15 cellular contexts compared by ENCODE assay signal in genomic region chr1:19204665-19205266, GRCh38. TPM values are rescaled to one million over a fixed set of nuclear protein-coding genes. Genes with fewer than 3 reads are reported as not detected.
DNase-seq lines count a peak whose midpoint lies in the region; ATAC-seq and TF ChIP-seq lines count a peak whose summit lies in the region.
"Had no signal": no experiment of that assay in that cellular context is flagged by ENCODE, and none has a peak within 500 bp of the region (broad histone marks: within the 10 kb centered on the region; RNA-seq: fewer than 3 reads in every experiment).

No MANE protein-coding gene starts in this region.

- 68 to 80% methylated on average over 5 of the region's 5 CpGs for WGBS in gastroesophageal sphincter (ENCODE audit: low coverage in 1 of 2), 2 donors
- WGBS in heart right ventricle, 2 donors = 85 to 89% methylated on average over 5 of the region's 5 CpGs

- H3K27ac ChIP-seq in gastroesophageal sphincter = peak overlapping the region in 3 of 4 donors; percentile 31 to 99 (median 95)
- H3K27ac ChIP-seq in heart right ventricle = peak overlapping the region in 2 of 10 donors; percentile 22 to 33
- H3K27ac ChIP-seq: brain microvascular endothelial cell, lower lobe of right lung, upper lobe of right lung, WERI-Rb-1 had no signal

- TF ChIP-seq CTCF in gastroesophageal sphincter (IDR thresholded peaks at IDR 0.05) (no peak), heart right ventricle (IDR thresholded peaks at IDR 0.05) (no peak)

- no peak for TF ChIP-seq POLR2A in gastroesophageal sphincter (IDR thresholded peaks at IDR 0.05)

- no peak for TF ChIP-seq EP300 in gastroesophageal sphincter (IDR thresholded peaks at IDR 0.05)

- peaks cover 0 to 19% of the 10 kb centered on the region in 2 donors for H3K36me3 ChIP-seq in gastroesophageal sphincter
- H3K36me3 ChIP-seq in heart right ventricle = peaks cover 0 to 29% (median 5%) of the 10 kb centered on the region in 9 donors

- H3K27me3 Mint-ChIP-seq in activated naive CD4-positive, alpha-beta T cell treated with anti-CD3 and anti-CD28 coated beads, Interleukin-2, amount 50 U/mL, for 24 hours = no peaks in the 10 kb centered on the region
- no peaks in the 10 kb centered on the region for H3K27me3 Mint-ChIP-seq in activated naive CD8-positive, alpha-beta T cell treated with anti-CD3 and anti-CD28 coated beads, Interleukin-2, amount 50 U/mL, for 24 hours
- H3K27me3 Mint-ChIP-seq in naive thymus-derived CD8-positive, alpha-beta T cell = no peaks in the 10 kb centered on the region

- H3K27ac Mint-ChIP-seq in activated naive CD4-positive, alpha-beta T cell treated with anti-CD3 and anti-CD28 coated beads, Interleukin-2, amount 50 U/mL, for 24 hours = no peak overlapping the region
- H3K27ac Mint-ChIP-seq in activated naive CD8-positive, alpha-beta T cell treated with anti-CD3 and anti-CD28 coated beads, Interleukin-2, amount 50 U/mL, for 24 hours = peak overlapping the region; percentile 71
- peak overlapping the region in 2 of 10 donors; percentile 4 to 61 for H3K27ac Mint-ChIP-seq in naive thymus-derived CD8-positive, alpha-beta T cell

- peaks cover 77% of the 10 kb centered on the region for H3K4me1 Mint-ChIP-seq in activated naive CD4-positive, alpha-beta T cell treated with anti-CD3 and anti-CD28 coated beads, Interleukin-2, amount 50 U/mL, for 24 hours
- peaks cover 77% of the 10 kb centered on the region for H3K4me1 Mint-ChIP-seq in activated naive CD8-positive, alpha-beta T cell treated with anti-CD3 and anti-CD28 coated beads, Interleukin-2, amount 50 U/mL, for 24 hours
- H3K4me1 Mint-ChIP-seq in naive thymus-derived CD8-positive, alpha-beta T cell = peaks cover 31 to 74% (median 72%) of the 10 kb centered on the region in 4 donors

- peaks cover 4% of the 10 kb centered on the region for H3K36me3 Mint-ChIP-seq in activated naive CD4-positive, alpha-beta T cell treated with anti-CD3 and anti-CD28 coated beads, Interleukin-2, amount 50 U/mL, for 24 hours
- peaks cover 37% of the 10 kb centered on the region for H3K36me3 Mint-ChIP-seq in activated naive CD8-positive, alpha-beta T cell treated with anti-CD3 and anti-CD28 coated beads, Interleukin-2, amount 50 U/mL, for 24 hours (ENCODE audit: low read depth)
- H3K36me3 Mint-ChIP-seq in naive thymus-derived CD8-positive, alpha-beta T cell = peaks cover 0 to 41% (median 0%) of the 10 kb centered on the region in 3 donors

- H3K4me3 Mint-ChIP-seq in activated naive CD4-positive, alpha-beta T cell treated with anti-CD3 and anti-CD28 coated beads, Interleukin-2, amount 50 U/mL, for 24 hours = peak overlapping the region; percentile 28
- H3K4me3 Mint-ChIP-seq in activated naive CD8-positive, alpha-beta T cell treated with anti-CD3 and anti-CD28 coated beads, Interleukin-2, amount 50 U/mL, for 24 hours = peak overlapping the region; percentile 58
- H3K4me3 Mint-ChIP-seq in naive thymus-derived CD8-positive, alpha-beta T cell = peak overlapping the region in 2 of 10 donors; percentile 5 to 19
- H3K4me3 Mint-ChIP-seq: activated T-cell treated with anti-CD3 and anti-CD28 coated beads, Interleukin-2, amount 50 U/mL, for 4 hours had no signal

- no peaks in the 10 kb centered on the region for H3K9me3 Mint-ChIP-seq in activated naive CD4-positive, alpha-beta T cell treated with anti-CD3 and anti-CD28 coated beads, Interleukin-2, amount 50 U/mL, for 24 hours
- H3K9me3 Mint-ChIP-seq in activated naive CD8-positive, alpha-beta T cell treated with anti-CD3 and anti-CD28 coated beads, Interleukin-2, amount 50 U/mL, for 24 hours = no peaks in the 10 kb centered on the region
- no peaks in the 10 kb centered on the region for H3K9me3 Mint-ChIP-seq in naive thymus-derived CD8-positive, alpha-beta T cell
- H3K9me3 Mint-ChIP-seq: activated T-cell treated with anti-CD3 and anti-CD28 coated beads, Interleukin-2, amount 50 U/mL, for 4 hours had no signal

- H3K9me3 ChIP-seq in gastroesophageal sphincter = no peaks in the 10 kb centered on the region
- no peaks in the 10 kb centered on the region for H3K9me3 ChIP-seq in heart right ventricle
- H3K9me3 ChIP-seq: lower lobe of right lung, upper lobe of right lung had no signal

- H3K27me3 ChIP-seq in gastroesophageal sphincter (no peaks in the 10 kb centered on the region), heart right ventricle (no peaks in the 10 kb centered on the region)
- H3K27me3 ChIP-seq: brain microvascular endothelial cell, upper lobe of right lung had no signal

- DNase-seq in activated naive CD4-positive, alpha-beta T cell (lab: John Stamatoyannopoulos, UW) = no peak
- no peak for DNase-seq in activated naive CD8-positive, alpha-beta T cell treated with anti-CD3 and anti-CD28 coated beads, Interleukin-2, amount 50 U/mL, for 24 hours
- DNase-seq in heart right ventricle = no peak
- DNase-seq in naive thymus-derived CD8-positive, alpha-beta T cell = no peak
- no peak for DNase-seq in C1 segment of cervical spinal cord (lab: John Stamatoyannopoulos, UW)
- DNase-seq: activated T-cell treated with anti-CD3 and anti-CD28 coated beads, Interleukin-2, amount 50 U/mL, for 4 hours; brain microvascular endothelial cell; DMS79; lower lobe of right lung; NCI-H510A treated with DMSO at 0.1 percent for 48 hours; upper lobe of right lung; WERI-Rb-1 had no signal

- no peak for ATAC-seq in activated naive CD8-positive, alpha-beta T cell treated with anti-CD3 and anti-CD28 coated beads, Interleukin-2, amount 50 U/mL, for 24 hours
- no peak for ATAC-seq in gastroesophageal sphincter
- no peak for ATAC-seq in heart right ventricle
- ATAC-seq in naive thymus-derived CD8-positive, alpha-beta T cell = no peak
- ATAC-seq in HG02763 (IDR thresholded peaks at IDR 0.05; ENCODE audit: unreplicated experiment) = no peak
- ATAC-seq: activated T-cell treated with anti-CD3 and anti-CD28 coated beads, Interleukin-2, amount 50 U/mL, for 4 hours; lower lobe of right lung; upper lobe of right lung had no signal

- no peak overlapping the region for H3K4me3 ChIP-seq in gastroesophageal sphincter
- no peak overlapping the region for H3K4me3 ChIP-seq in heart right ventricle
- H3K4me3 ChIP-seq: lower lobe of right lung, upper lobe of right lung had no signal

- intact Hi-C loops in heart right ventricle (cut with DNase I) = no loop called here

- peaks cover 14 to 97% (median 50%) of the 10 kb centered on the region in 3 donors for H3K4me1 ChIP-seq in gastroesophageal sphincter
- peaks cover 12 to 95% (median 78%) of the 10 kb centered on the region in 9 donors for H3K4me1 ChIP-seq in heart right ventricle

- POLR2A ChIA-PET in naive thymus-derived CD8-positive, alpha-beta T cell (lab: Charles Lee) = no interaction called here

RNA-seq across cellular contexts. Expression of gene UBR4, which starts 5.3 kb away (rescaled TPM):
- total RNA-seq in gastroesophageal sphincter (100 to 1,000 TPM in 3 of 4 donors, 10 to 100 TPM in 1; 79.3 to 200 (median 191) TPM), heart right ventricle (100 to 1,000 TPM in 2 of 10 donors, 10 to 100 TPM in 8; 60.0 to 115 (median 90.6) TPM)
- polyA plus RNA-seq in heart right ventricle = 10 to 100 TPM; 74.1 to 97.9 TPM
- total RNA-seq in naive thymus-derived CD8-positive, alpha-beta T cell = 100 to 1,000 TPM; 147 to 156 TPM
- 10 to 100 TPM; 10.2 to 23.0 (median 17.0) TPM for polyA plus RNA-seq in naive thymus-derived CD8-positive, alpha-beta T cell

RNA-seq across cellular contexts. Expression of gene EMC1, which starts 46.6 kb away (rescaled TPM):
- 10 to 100 TPM; 21.8 to 39.8 (median 30.6) TPM for total RNA-seq in gastroesophageal sphincter
- total RNA-seq in heart right ventricle = 10 to 100 TPM; 23.6 to 33.2 (median 27.6) TPM
- 10 to 100 TPM; 14.9 to 15.7 TPM for polyA plus RNA-seq in heart right ventricle
- 10 to 100 TPM; 37.9 to 38.9 TPM for total RNA-seq in naive thymus-derived CD8-positive, alpha-beta T cell
- 10 to 100 TPM; 16.1 to 22.4 (median 21.0) TPM for polyA plus RNA-seq in naive thymus-derived CD8-positive, alpha-beta T cell

RNA-seq across cellular contexts. Expression of gene MRTO4, which starts 46.8 kb away (rescaled TPM):
- total RNA-seq in gastroesophageal sphincter (10 to 100 TPM; 12.5 to 28.5 (median 19.7) TPM), heart right ventricle (10 to 100 TPM in 7 of 10 donors, 1 to 10 TPM in 3; 8.4 to 21.0 (median 12.0) TPM)
- polyA plus RNA-seq in heart right ventricle = 10 to 100 TPM; 25.8 to 52.2 TPM
- 10 to 100 TPM; 27.6 to 38.0 TPM for total RNA-seq in naive thymus-derived CD8-positive, alpha-beta T cell
- 10 to 100 TPM; 24.7 to 37.4 (median 34.7) TPM for polyA plus RNA-seq in naive thymus-derived CD8-positive, alpha-beta T cell
